ENCODE assay signal across 17 cellular contexts in the genomic region with DNA sequence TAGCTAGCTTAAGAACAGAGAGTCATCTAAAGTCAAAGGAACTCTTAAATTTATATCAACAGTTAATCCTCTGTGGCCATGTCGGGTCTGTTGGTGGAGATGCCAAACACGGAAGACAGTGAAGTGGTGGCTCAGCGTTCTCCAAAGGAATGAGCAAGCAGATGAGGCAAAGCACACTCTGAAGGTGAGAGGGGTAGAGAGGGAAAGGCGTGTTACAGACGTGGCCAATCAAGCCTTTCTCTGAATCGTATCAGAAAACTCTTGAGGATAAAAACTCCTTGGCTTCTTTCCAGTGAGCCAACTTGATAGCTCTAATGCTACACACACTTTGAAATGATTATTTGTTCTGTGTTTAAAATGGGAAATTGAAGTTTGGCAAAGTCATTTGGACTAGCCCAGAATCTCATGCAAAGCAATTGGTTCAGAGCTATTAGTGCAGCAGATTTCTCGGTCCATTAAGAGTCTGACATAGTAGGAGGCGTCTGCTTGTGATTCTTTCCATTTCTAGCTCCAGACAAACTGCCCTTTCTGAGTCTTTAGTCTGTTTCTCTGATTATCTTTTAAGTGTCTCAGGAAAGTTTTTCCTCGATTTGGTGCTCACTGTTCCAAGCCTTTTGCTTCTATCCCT. TPM values are rescaled to one million over a fixed set of nuclear protein-coding genes. Genes with fewer than 3 reads are reported as not detected.
"Had no signal": no experiment of that assay in that cellular context is flagged by ENCODE, and none has a peak within 500 bp of the region (broad histone marks: within the 10 kb centered on the region; RNA-seq: fewer than 3 reads in every experiment).

No MANE protein-coding gene starts in this region.

- H3K36me3 Mint-ChIP-seq: natural killer cell treated with Interleukin-12 subunit alpha and Interleukin-12 subunit beta and Interleukin-15 and Interleukin-18, amount 100 ng/mL, for 72 hours had no signal

- H3K4me3 ChIP-seq: ascending aorta, gastrocnemius medialis, prostate gland, sigmoid colon, spleen, testis had no signal

- H3K9me3 Mint-ChIP-seq: activated naive CD4-positive, alpha-beta T cell treated with anti-CD3 and anti-CD28 coated beads for 36 hours; activated naive CD8-positive, alpha-beta T cell treated with anti-CD3 and anti-CD28 coated beads, Interleukin-2, amount 50 U/mL, for 24 hours; activated T-helper 1 cell treated with anti-CD3 and anti-CD28 coated beads, Interleukin-12 subunit alpha, Interleukin-12 subunit beta, Interleukin-2, Interleukin-4 antibody, amounts not matched to agents 30 ng/mL and 10 ng/mL and 1 ng/mL, durations not matched to agents 14 hours and 24 hours and 36 hours; natural killer cell treated with Interleukin-12 subunit alpha and Interleukin-12 subunit beta and Interleukin-15 and Interleukin-18, amount 100 ng/mL, for 72 hours; stimulated activated naive CD8-positive, alpha-beta T cell treated with anti-CD3 and anti-CD28 coated beads, Interleukin-15, amount 100 ng/mL, for 72 hours had no signal

- H3K9me3 ChIP-seq: ascending aorta, gastrocnemius medialis, prostate gland, sigmoid colon, spleen, testis had no signal

- H3K27me3 ChIP-seq: ascending aorta, gastrocnemius medialis, sigmoid colon, spleen, testis had no signal

- H3K27ac Mint-ChIP-seq: activated naive CD4-positive, alpha-beta T cell treated with anti-CD3 and anti-CD28 coated beads for 36 hours; activated naive CD8-positive, alpha-beta T cell treated with anti-CD3 and anti-CD28 coated beads, Interleukin-2, amount 50 U/mL, for 24 hours; activated T-helper 1 cell treated with anti-CD3 and anti-CD28 coated beads, Interleukin-12 subunit alpha, Interleukin-12 subunit beta, Interleukin-2, Interleukin-4 antibody, amounts not matched to agents 30 ng/mL and 10 ng/mL and 1 ng/mL, durations not matched to agents 14 hours and 24 hours and 36 hours; natural killer cell treated with Interleukin-12 subunit alpha and Interleukin-12 subunit beta and Interleukin-15 and Interleukin-18, amount 100 ng/mL, for 72 hours; stimulated activated naive CD8-positive, alpha-beta T cell treated with anti-CD3 and anti-CD28 coated beads, Interleukin-15, amount 100 ng/mL, for 72 hours had no signal

- DNase-seq: activated CD4-positive, alpha-beta T cell treated with anti-CD3 and anti-CD28 coated beads, Interleukin-2, amount 50 U/mL, for 1 hour; activated CD4-positive, CD25-positive, alpha-beta regulatory T cell; activated naive CD4-positive, alpha-beta T cell treated with anti-CD3 and anti-CD28 coated beads for 36 hours; activated naive CD8-positive, alpha-beta T cell treated with anti-CD3 and anti-CD28 coated beads, Interleukin-2, amount 50 U/mL, for 24 hours; gastrocnemius medialis; nucleus accumbens; sigmoid colon; spleen; stimulated activated naive CD8-positive, alpha-beta T cell treated with anti-CD3 and anti-CD28 coated beads, Interleukin-15, amount 100 ng/mL, for 72 hours; testis had no signal

- H3K4me1 Mint-ChIP-seq: stimulated activated naive CD8-positive, alpha-beta T cell treated with anti-CD3 and anti-CD28 coated beads, Interleukin-15, amount 100 ng/mL, for 72 hours had no signal

- ATAC-seq: activated naive CD8-positive, alpha-beta T cell treated with anti-CD3 and anti-CD28 coated beads, Interleukin-2, amount 50 U/mL, for 24 hours; gastrocnemius medialis; natural killer cell treated with Interleukin-12 subunit alpha and Interleukin-12 subunit beta and Interleukin-15 and Interleukin-18, amount 100 ng/mL, for 72 hours; stimulated activated naive CD8-positive, alpha-beta T cell treated with anti-CD3 and anti-CD28 coated beads, Interleukin-15, amount 100 ng/mL, for 72 hours had no signal

- H3K4me3 Mint-ChIP-seq: activated naive CD4-positive, alpha-beta T cell treated with anti-CD3 and anti-CD28 coated beads for 36 hours; activated naive CD8-positive, alpha-beta T cell treated with anti-CD3 and anti-CD28 coated beads, Interleukin-2, amount 50 U/mL, for 24 hours; activated T-helper 1 cell treated with anti-CD3 and anti-CD28 coated beads, Interleukin-12 subunit alpha, Interleukin-12 subunit beta, Interleukin-2, Interleukin-4 antibody, amounts not matched to agents 30 ng/mL and 10 ng/mL and 1 ng/mL, durations not matched to agents 14 hours and 24 hours and 36 hours; natural killer cell treated with Interleukin-12 subunit alpha and Interleukin-12 subunit beta and Interleukin-15 and Interleukin-18, amount 100 ng/mL, for 72 hours; stimulated activated naive CD8-positive, alpha-beta T cell treated with anti-CD3 and anti-CD28 coated beads, Interleukin-15, amount 100 ng/mL, for 72 hours had no signal

- H3K27me3 Mint-ChIP-seq: activated naive CD8-positive, alpha-beta T cell treated with anti-CD3 and anti-CD28 coated beads, Interleukin-2, amount 50 U/mL, for 24 hours; stimulated activated naive CD8-positive, alpha-beta T cell treated with anti-CD3 and anti-CD28 coated beads, Interleukin-15, amount 100 ng/mL, for 72 hours had no signal

- H3K4me1 ChIP-seq: ascending aorta, gastrocnemius medialis, prostate gland, sigmoid colon, spleen, testis had no signal

- H3K27ac ChIP-seq: ascending aorta, epithelial cell of prostate, gastrocnemius medialis, prostate gland, sigmoid colon, spleen, testis had no signal

- H3K36me3 ChIP-seq: ascending aorta, gastrocnemius medialis, prostate gland, spleen had no signal

RNA-seq across cellular contexts. Expression of a gene that starts 57.5 kb away (rescaled TPM):
- total RNA-seq: activated CD8-positive, alpha-beta memory T cell treated with anti-CD3 and anti-CD28 coated beads for 36 hours; activated naive CD4-positive, alpha-beta T cell treated with anti-CD3 and anti-CD28 coated beads for 36 hours; activated T-helper 1 cell treated with anti-CD3 and anti-CD28 coated beads, Interleukin-12 subunit alpha, Interleukin-12 subunit beta, Interleukin-2, Interleukin-4 antibody, amounts not matched to agents 30 ng/mL and 10 ng/mL and 1 ng/mL, durations not matched to agents 14 hours and 24 hours and 36 hours; ascending aorta; dermis microvascular lymphatic vessel endothelial cell; natural killer cell treated with Interleukin-12 subunit alpha and Interleukin-12 subunit beta and Interleukin-15 and Interleukin-18, amount 100 ng/mL, for 72 hours had no signal
